ENCODE assay signal across 21 cellular contexts in genomic region chr6:151351731-151352130, GRCh38. TPM values are rescaled to one million over a fixed set of nuclear protein-coding genes. Genes with fewer than 3 reads are reported as not detected.
A peak's percentile ranks its signal among the peaks of the same experiment; 100 is the strongest.
DNase-seq lines count a peak whose midpoint lies in the region; ATAC-seq, FAIRE-seq and TF ChIP-seq lines count a peak whose summit lies in the region.
"Had no signal": no experiment of that assay in that cellular context is flagged by ENCODE, and none has a peak within 500 bp of the region (broad histone marks: within the 10 kb centered on the region; RNA-seq: fewer than 3 reads in every experiment).

No MANE protein-coding gene starts in this region.

- TF ChIP-seq CTCF in right atrium auricular region (IDR thresholded peaks at IDR 0.05) (no peak), left ventricle myocardium inferior (IDR thresholded peaks at IDR 0.05; ENCODE audit: borderline replicate concordance) (no peak), K562 (IDR thresholded peaks at IDR 0.05 in 2 of 3, conservative IDR thresholded peaks at IDR 0.05 in 1 of 3; ENCODE audit: insufficient read depth in 2 of 3, low read depth in 1 of 3, low read length in 3 of 3) (no peak), type B pancreatic cell (conservative IDR thresholded peaks at IDR 0.05) (no peak), kidney (IDR thresholded peaks at IDR 0.05; ENCODE audit: borderline replicate concordance, extremely low read depth, insufficient read depth) (no peak)

- H3K36me3 ChIP-seq in right atrium auricular region: peaks cover 15% of the 10 kb centered on the region
- peaks cover 17% of the 10 kb centered on the region for H3K36me3 ChIP-seq in left ventricle myocardium inferior
- H3K36me3 ChIP-seq in K562 (ENCODE audit: control insufficient read depth, insufficient read depth, low read length): no peaks in the 10 kb centered on the region
- peaks cover 2 to 14% of the 10 kb centered on the region in 2 donors for H3K36me3 ChIP-seq in kidney (ENCODE audit: control insufficient read depth in 1 of 2, insufficient read depth in 2 of 2, low read length in 2 of 2)

- no TSS peak for BruUV-seq in K562 (replicated peaks; lab: Mats Ljungman, UMichigan)

- CTCF ChIA-PET in K562 (lab: Yijun Ruan, JAX; ENCODE audit: low intra/inter-chr PET ratio): interaction anchor here (0.5 kb wide), 1 partner anchor 444 kb away, joined by 3 read pairs; no protein-coding TSS in a partner anchor

- no peaks in the 10 kb centered on the region for H3K4me1 ChIP-seq in right atrium auricular region
- peaks cover 6% of the 10 kb centered on the region for H3K4me1 ChIP-seq in left ventricle myocardium inferior
- H3K4me1 ChIP-seq in K562 (replicated peaks in 1 of 2; ENCODE audit: control insufficient read depth in 2 of 2, insufficient read depth in 2 of 2, low read length in 2 of 2): peaks cover 0 to 4% of the 10 kb centered on the region in 2 experiments; a peak in 2 of 5 replicates
- no peaks in the 10 kb centered on the region for H3K4me1 ChIP-seq in kidney (ENCODE audit: control insufficient read depth in 1 of 2, insufficient read depth in 1 of 2, low read depth in 1 of 2, low read length in 2 of 2)
- H3K4me1 ChIP-seq: Caco-2 had no signal

- no peaks in the 10 kb centered on the region for H3K27me3 Mint-ChIP-seq in type B pancreatic cell
- H3K27me3 Mint-ChIP-seq: B cell; CD4-positive, alpha-beta T cell had no signal

- no peaks in the 10 kb centered on the region for H3K4me1 Mint-ChIP-seq in type B pancreatic cell (ENCODE audit: unreplicated experiment)
- H3K4me1 Mint-ChIP-seq: B cell had no signal

- no peak for TF ChIP-seq RAD21 in K562 (CRISPR knock-in tag; conservative IDR thresholded peaks at IDR 0.05 in 1 of 2, IDR thresholded peaks at IDR 0.05 in 1 of 2)

- no peak overlapping the region for H3K4me2 ChIP-seq in K562 (ENCODE audit: insufficient read depth, low read length)
- H3K4me2 ChIP-seq: A549; BLaER1 treated with 17β-estradiol and CSF1 and Interleukin-3, amounts not matched to agents 10 nM and 100 nM had no signal

- no peaks in the 10 kb centered on the region for H3K9me3 Mint-ChIP-seq in type B pancreatic cell
- H3K9me3 Mint-ChIP-seq: CD4-positive, alpha-beta T cell; CD8-positive, alpha-beta T cell had no signal

- H2AFZ ChIP-seq in K562 (ENCODE audit: low read depth, low read length): no peak overlapping the region

- H3K36me3 Mint-ChIP-seq in type B pancreatic cell: peaks cover 24% of the 10 kb centered on the region
- H3K36me3 Mint-ChIP-seq: CD8-positive, alpha-beta T cell had no signal

- H3K9me1 ChIP-seq in K562 (ENCODE audit: control insufficient read depth, insufficient read depth, low read length): no peaks in the 10 kb centered on the region

- DNase-seq in right atrium auricular region (ENCODE audit: low spot score) (peak; percentile 18), left ventricle myocardium inferior (no peak), K562 (ENCODE audit: extremely low read depth in 1 of 4, low spot score in 3 of 4) (no peak), type B pancreatic cell (ENCODE audit: extremely low spot score, unreplicated experiment) (peak; percentile 50), kidney (no peak)
- DNase-seq: AML-193; Caco-2; Calu3; CD4-positive, alpha-beta T cell; GF-D8 had no signal

- no peak for TF ChIP-seq EP300 in K562 (IDR thresholded peaks at IDR 0.05; ENCODE audit: low read length)

- no peaks in the 10 kb centered on the region for H3K27me3 ChIP-seq in right atrium auricular region
- no peaks in the 10 kb centered on the region for H3K27me3 ChIP-seq in left ventricle myocardium inferior (ENCODE audit: low read depth)
- H3K27me3 ChIP-seq in K562 (ENCODE audit: control insufficient read depth in 2 of 2, insufficient read depth in 2 of 2, low read length in 2 of 2): peaks cover 59 to 68% of the 10 kb centered on the region in 2 experiments
- H3K27me3 ChIP-seq: BLaER1 treated with 17β-estradiol and CSF1 and Interleukin-3, amounts not matched to agents 10 nM and 100 nM had no signal

- no peak overlapping the region for H3K27ac ChIP-seq in right atrium auricular region
- no peak overlapping the region for H3K27ac ChIP-seq in left ventricle myocardium inferior (replicated peaks)
- H3K27ac ChIP-seq in K562 (ENCODE audit: extremely low read depth, low read depth, low read length): no peak overlapping the region
- H3K27ac ChIP-seq in kidney (ENCODE audit: low read depth in 2 of 2, low read length in 2 of 2): no peak overlapping the region
- H3K27ac ChIP-seq: 22Rv1; A549; BLaER1 treated with 17β-estradiol and CSF1 and Interleukin-3, amounts not matched to agents 10 nM and 100 nM; C4-2B had no signal

- H3K9me3 ChIP-seq in right atrium auricular region (no peaks in the 10 kb centered on the region), left ventricle myocardium inferior (replicated peaks) (no peaks in the 10 kb centered on the region), K562 (replicated peaks; ENCODE audit: control insufficient read depth, insufficient read depth, low read depth, low read length) (no peaks in the 10 kb centered on the region), kidney (ENCODE audit: control insufficient read depth in 1 of 2, low read length in 2 of 2) (no peaks in the 10 kb centered on the region)
- H3K9me3 ChIP-seq: A549; BLaER1 treated with 17β-estradiol and CSF1 and Interleukin-3, amounts not matched to agents 10 nM and 100 nM; Caco-2 had no signal

- in situ Hi-C loops in K562 (cut with MboI): no loop called here

- no peak overlapping the region for H3K4me3 Mint-ChIP-seq in type B pancreatic cell
- H3K4me3 Mint-ChIP-seq: B cell; CD4-positive, alpha-beta T cell; CD8-positive, alpha-beta T cell had no signal

- 0 out of 2 replicates have a peak, but pooled peaks cover 4% of the 10 kb centered on the region for H4K20me1 ChIP-seq in K562 (replicated peaks; ENCODE audit: control insufficient read depth, insufficient read depth, low read length)

- H3K9ac ChIP-seq in K562 (ENCODE audit: insufficient read depth in 1 of 2, low read depth in 2 of 2, low read length in 2 of 2) (no peak overlapping the region), kidney (ENCODE audit: low read length in 2 of 2) (no peak overlapping the region)
- H3K9ac ChIP-seq: BLaER1 treated with 17β-estradiol and CSF1 and Interleukin-3, amounts not matched to agents 10 nM and 100 nM had no signal

- 2% methylated on average over 7 of the region's 7 CpGs for WGBS in K562 (ENCODE audit: insufficient coverage, low coverage, missing lambda C conversion rate)

- H3K4me3 ChIP-seq in right atrium auricular region: no peak overlapping the region
- H3K4me3 ChIP-seq in left ventricle myocardium inferior: no peak overlapping the region
- H3K4me3 ChIP-seq in K562: no peak overlapping the region
- H3K4me3 ChIP-seq in kidney (ENCODE audit: low read length in 2 of 2): no peak overlapping the region
- H3K4me3 ChIP-seq: A549; BLaER1 treated with 17β-estradiol and CSF1 and Interleukin-3, amounts not matched to agents 10 nM and 100 nM had no signal

- POLR2A ChIA-PET in K562 (lab: Yijun Ruan, JAX): interaction anchor here (0.9 to 1.0 kb wide), 2 partner anchors 9 to 11 kb away, joined by 3 to 4 read pairs; no protein-coding TSS in a partner anchor

- intact Hi-C loops in left ventricle myocardium inferior (cut with micrococcal nuclease) (no loop called here), K562 (cut with micrococcal nuclease) (no loop called here), kidney (cut with DNase I) (no loop called here)

- no peak overlapping the region for H3K27ac Mint-ChIP-seq in type B pancreatic cell
- H3K27ac Mint-ChIP-seq: B cell; CD4-positive, alpha-beta T cell; CD8-positive, alpha-beta T cell had no signal

- TF ChIP-seq POLR2A in K562 (conservative IDR thresholded peaks at IDR 0.05): no peak

- no peaks in the 10 kb centered on the region for H3K79me2 ChIP-seq in K562 (ENCODE audit: control insufficient read depth, insufficient read depth, low read length)

- ATAC-seq in K562: no peak
- no peak for ATAC-seq in HG02885 (IDR thresholded peaks at IDR 0.05; ENCODE audit: poor library complexity, unreplicated experiment)
- ATAC-seq: A549; CD8-positive, alpha-beta T cell had no signal

- no peak for FAIRE-seq in K562 (lab: Jason Lieb, UNC)
- FAIRE-seq in kidney (lab: Jason Lieb, UNC): no peak
- FAIRE-seq: A549, D721Med, G401.6, GM12891, GM19239 had no signal

TF ChIP-seq in K562, 482 proteins besides CTCF, POLR2A, EP300 and RAD21:
- no peak for TF ChIP-seq NFE2L1 (tag; IDR thresholded peaks at IDR 0.05; ENCODE audit: borderline replicate concordance, low read depth)
- peak; percentile 36 for TF ChIP-seq CBX2 (IDR thresholded peaks at IDR 0.05; ENCODE audit: insufficient read depth, low read length, poor library complexity, severe bottlenecking)

RNA-seq across cellular contexts. Expression of gene ZBTB2, which starts 39.6 kb away (rescaled TPM):
- total RNA-seq in right atrium auricular region (1 to 10 TPM; 4.8 to 7.9 TPM), left ventricle myocardium inferior (4.6 TPM), K562 (2014; rRNA removed) (13.3 and 17.3 TPM in 2 replicates), K562 (2014; rRNA removed; fragmentation: Illumina TruSeq; extraction: Trizol) (17.0 and 18.9 TPM in 2 replicates), K562 (2015; rRNA removed; fragmentation: Illumina TruSeq; extraction: Trizol) (21.8 and 23.3 TPM in 2 replicates), K562 (2021) (15.2 and 16.4 TPM in 2 replicates), type B pancreatic cell (ENCODE audit: low replicate concordance) (13.5 and 14.8 TPM in 2 replicates), kidney (11.2 TPM)
- total RNA-seq in K562 (2011; cell fraction: chromatin; rRNA removed; ENCODE audit: low replicate concordance): 5.8 and 7.3 TPM in 2 replicates
- total RNA-seq in K562 (2011; cell fraction: nucleolus; rRNA removed): 2.9 and 3.5 TPM in 2 replicates
- 4.9 and 6.0 TPM in 2 replicates for total RNA-seq in K562 (2011; cell fraction: nucleoplasm; rRNA removed)
- polyA plus RNA-seq in K562 (2011; rRNA removed) (12.7 and 17.2 TPM in 2 replicates), K562 (2014; fragmentation: Illumina TruSeq; extraction: Trizol) (20.8 and 26.2 TPM in 2 replicates), K562 (2014; fragmentation: Nextera tagmentation; extraction: Ambion mirVana) (1 to 10 TPM; 5.1 to 6.0 TPM), K562 (2014; rRNA removed) (14.5 and 18.1 TPM in 2 replicates), kidney (ENCODE audit: insufficient read depth, low read depth, low replicate concordance) (6.0 TPM)
- 12.9 and 17.2 TPM in 2 replicates for polyA plus RNA-seq in K562 (2011; cell fraction: cytosol; rRNA removed)
- polyA plus RNA-seq in K562 (2011; cell fraction: nucleus; rRNA removed): 6.1 and 6.8 TPM in 2 replicates
- 12.4 and 14.8 TPM in 2 replicates for polyA plus RNA-seq in K562 (2012)
- 18.4 and 28.1 TPM in 2 replicates for polyA minus RNA-seq in K562 (2011; rRNA and poly(A)+ RNA removed)
- polyA minus RNA-seq in K562 (2011; cell fraction: cytosol; rRNA and poly(A)+ RNA removed): 5.6 and 9.1 TPM in 2 replicates
- 2.6 and 3.8 TPM in 2 replicates for polyA minus RNA-seq in K562 (2011; cell fraction: nucleus; rRNA and poly(A)+ RNA removed)

Comparison
In these comparisons a context has a peak if more than half of its experiments do, and no peak if none do; other contexts are left out.
1. DNase-seq: peak in right atrium auricular region (single experiment) and type B pancreatic cell (single experiment); none in left ventricle myocardium inferior (single experiment), K562 (0 of 4) and kidney (single experiment).